ENCODE assay signal across 12 cellular contexts in genomic region chr15:36831125-36831914, GRCh38.
A peak's percentile ranks its signal among the peaks of the same experiment; 100 is the strongest.
DNase-seq lines count a peak whose midpoint lies in the region; ATAC-seq, FAIRE-seq and TF ChIP-seq lines count a peak whose summit lies in the region.
"Had no signal": no experiment of that assay in that cellular context is flagged by ENCODE, and none has a peak within 500 bp of the region (broad histone marks: within the 10 kb centered on the region; RNA-seq: fewer than 3 reads in every experiment).

No MANE protein-coding gene starts in this region.

- no peaks in the 10 kb centered on the region for H3K36me3 ChIP-seq in WERI-Rb-1
- H3K36me3 ChIP-seq in adrenal gland (replicated peaks in 1 of 2) = no peaks in the 10 kb centered on the region
- H3K36me3 ChIP-seq: BLaER1 had no signal

- H3K4me1 ChIP-seq in adrenal gland (replicated peaks in 1 of 2) = no peaks in the 10 kb centered on the region
- H3K4me1 ChIP-seq: BLaER1 had no signal

- peak; percentile 93 for FAIRE-seq in GM19239 (lab: Jason Lieb, UNC)

- POLR2A ChIA-PET in AG04450 (lab: Yijun Ruan, JAX) = interaction anchor here (0.6 kb wide), 1 partner anchor 236 kb away, joined by 3 read pairs; no protein-coding TSS in a partner anchor
- POLR2A ChIA-PET in RWPE1 (lab: Yijun Ruan, JAX; ENCODE audit: low non-redundant PET) = no interaction called here

- 80 to 93% (median 89%) methylated on average over 2 of the region's 2 CpGs for WGBS in adrenal gland, 4 donors

- H3K9me3 ChIP-seq in AG04450 (ENCODE audit: control insufficient read depth, insufficient read depth, low read length) (no peaks in the 10 kb centered on the region), WERI-Rb-1 (ENCODE audit: severe bottlenecking) (no peaks in the 10 kb centered on the region), adrenal gland (replicated peaks in 1 of 3) (no peaks in the 10 kb centered on the region)
- H3K9me3 ChIP-seq: BLaER1 had no signal

- no peak for TF ChIP-seq POLR2A in adrenal gland (IDR thresholded peaks at IDR 0.05)

- no peak for TF ChIP-seq CTCF in AG04450 (IDR thresholded peaks at IDR 0.05; ENCODE audit: low read depth, low read length)
- TF ChIP-seq CTCF in RWPE1 (conservative IDR thresholded peaks at IDR 0.05; ENCODE audit: low read depth) = no peak
- TF ChIP-seq CTCF in WERI-Rb-1 (IDR thresholded peaks at IDR 0.05; ENCODE audit: low read depth, low read length) = no peak
- no peak for TF ChIP-seq CTCF in adrenal gland (IDR thresholded peaks at IDR 0.05)

- H3K4me3 ChIP-seq in AG04450 (ENCODE audit: low read depth, low read length) = no peak overlapping the region
- H3K4me3 ChIP-seq in WERI-Rb-1 (ENCODE audit: low read depth, low read length) = no peak overlapping the region
- H3K4me3 ChIP-seq in adrenal gland = no peak overlapping the region
- H3K4me3 ChIP-seq: BLaER1, coronary artery, K562 had no signal

- peak; percentile 95 for ATAC-seq in HG02970 (IDR thresholded peaks at IDR 0.05; ENCODE audit: low FRiP score, unreplicated experiment)
- ATAC-seq: K562 had no signal

- intact Hi-C loops in adrenal gland (cut with DNase I) = no loop called here

- no peak overlapping the region for H3K27ac ChIP-seq in AG04450 (ENCODE audit: low read depth, low read length)
- no peak overlapping the region for H3K27ac ChIP-seq in RWPE1
- no peak overlapping the region for H3K27ac ChIP-seq in WERI-Rb-1
- H3K27ac ChIP-seq in adrenal gland = no peak overlapping the region
- H3K27ac ChIP-seq: BLaER1, coronary artery had no signal

- CTCF ChIA-PET in AG04450 (lab: Charles Lee) (interaction anchor here (1.5 kb wide), 1 partner anchor 53 kb away, joined by 3 read pairs; no protein-coding TSS in a partner anchor), RWPE1 (lab: Yijun Ruan, JAX) (no interaction called here)

- peak; percentile 48 for DNase-seq in AG04450 (ENCODE audit: low read depth, low spot score)
- peak; percentile 16 for DNase-seq in GM19239 (ENCODE audit: insufficient read length, low spot score)
- DNase-seq in RWPE1 (ENCODE audit: low spot score) = peak; percentile 9
- DNase-seq in activated CD4-positive, CD25-positive, alpha-beta regulatory T cell treated with anti-CD3 and anti-CD28 coated beads, Interleukin-2, amount 50 U/mL, for 72 hours = no peak
- DNase-seq in WERI-Rb-1 = no peak
- DNase-seq in mucosa of gallbladder (ENCODE audit: low spot score) = no peak
- DNase-seq in adrenal gland = no peak
- DNase-seq: midbrain had no signal

- H3K27me3 ChIP-seq in AG04450 (ENCODE audit: control insufficient read depth, insufficient read depth, low read length) (no peaks in the 10 kb centered on the region), WERI-Rb-1 (ENCODE audit: insufficient read depth, low read depth, severe bottlenecking) (no peaks in the 10 kb centered on the region), adrenal gland (no peaks in the 10 kb centered on the region)
- H3K27me3 ChIP-seq: BLaER1 had no signal

Comparison
In these comparisons a context has a peak if more than half of its experiments do, and no peak if none do; other contexts are left out.
1. DNase-seq: peak in AG04450 (single experiment), GM19239 (single experiment) and RWPE1 (single experiment); none in activated CD4-positive, CD25-positive, alpha-beta regulatory T cell treated with anti-CD3 and anti-CD28 coated beads, Interleukin-2, amount 50 U/mL, for 72 hours (single experiment), WERI-Rb-1 (single experiment), mucosa of gallbladder (single experiment) and adrenal gland (0 of 7).